ENCODE assay signal across 20 cellular contexts in genomic region chr3:34864011-34864410, GRCh38.
DNase-seq lines count a peak whose midpoint lies in the region; ATAC-seq and TF ChIP-seq lines count a peak whose summit lies in the region.
"Had no signal": no experiment of that assay in that cellular context is flagged by ENCODE, and none has a peak within 500 bp of the region (broad histone marks: within the 10 kb centered on the region; RNA-seq: fewer than 3 reads in every experiment).

No MANE protein-coding gene starts in this region.

- H3K9me3 ChIP-seq in BLaER1 treated with 17β-estradiol and CSF1 and Interleukin-3, amounts not matched to agents 10 nM and 100 nM (replicated peaks in 1 of 11) = no peaks in the 10 kb centered on the region
- no peaks in the 10 kb centered on the region for H3K9me3 ChIP-seq in OCI-LY3 (ENCODE audit: insufficient read depth, low read length)
- H3K9me3 ChIP-seq: SK-N-SH had no signal

- peak overlapping the region in 1 of 11 experiments; percentile 4; a peak in 1 of 22 replicates for H3K27ac ChIP-seq in BLaER1 treated with 17β-estradiol and CSF1 and Interleukin-3, amounts not matched to agents 10 nM and 100 nM
- H3K27ac ChIP-seq in OCI-LY3 (ENCODE audit: low read length) = no peak overlapping the region
- H3K27ac ChIP-seq: PC-9 had no signal

- H3K9ac ChIP-seq in BLaER1 treated with 17β-estradiol and CSF1 and Interleukin-3, amounts not matched to agents 10 nM and 100 nM = no peak overlapping the region
- H3K9ac ChIP-seq in OCI-LY3 (ENCODE audit: low read length) = no peak overlapping the region
- H3K9ac ChIP-seq: SK-N-SH had no signal

- H3K27me3 ChIP-seq in BLaER1 treated with 17β-estradiol and CSF1 and Interleukin-3, amounts not matched to agents 10 nM and 100 nM = no peaks in the 10 kb centered on the region
- H3K27me3 ChIP-seq in OCI-LY3 (ENCODE audit: low read depth, low read length) = no peaks in the 10 kb centered on the region

- no peaks in the 10 kb centered on the region for H4K20me1 ChIP-seq in BLaER1 treated with 17β-estradiol and CSF1 and Interleukin-3, amounts not matched to agents 10 nM and 100 nM
- H4K20me1 ChIP-seq in OCI-LY3 (ENCODE audit: insufficient read depth, low read length) = no peaks in the 10 kb centered on the region

- H3K27me3 Mint-ChIP-seq in natural killer cell treated with Interleukin-12 subunit alpha and Interleukin-12 subunit beta and Interleukin-15 and Interleukin-18, amount 100 ng/mL, for 72 hours = no peaks in the 10 kb centered on the region
- H3K27me3 Mint-ChIP-seq: CD4-positive, alpha-beta T cell had no signal

- peaks cover 4% of the 10 kb centered on the region for H3K9me3 Mint-ChIP-seq in natural killer cell treated with Interleukin-12 subunit alpha and Interleukin-12 subunit beta and Interleukin-15 and Interleukin-18, amount 100 ng/mL, for 72 hours
- H3K9me3 Mint-ChIP-seq: CD4-positive, alpha-beta T cell; H9 had no signal

- TF ChIP-seq CTCF in OCI-LY3 (IDR thresholded peaks at IDR 0.05; ENCODE audit: low read depth, low read length) (no peak), omental fat pad (IDR thresholded peaks at IDR 0.05) (no peak)

- no peak for ATAC-seq in omental fat pad (ENCODE audit: low FRiP score)
- no peak for ATAC-seq in natural killer cell treated with Interleukin-12 subunit alpha and Interleukin-12 subunit beta and Interleukin-15 and Interleukin-18, amount 100 ng/mL, for 72 hours
- ATAC-seq: Right ventricle myocardium inferior had no signal

- H3K36me3 Mint-ChIP-seq in natural killer cell treated with Interleukin-12 subunit alpha and Interleukin-12 subunit beta and Interleukin-15 and Interleukin-18, amount 100 ng/mL, for 72 hours = no peaks in the 10 kb centered on the region

- H3K79me2 ChIP-seq in OCI-LY3 (ENCODE audit: low read length) = no peaks in the 10 kb centered on the region

- H3K27ac Mint-ChIP-seq in natural killer cell treated with Interleukin-12 subunit alpha and Interleukin-12 subunit beta and Interleukin-15 and Interleukin-18, amount 100 ng/mL, for 72 hours = no peak overlapping the region
- H3K27ac Mint-ChIP-seq: CD4-positive, alpha-beta T cell had no signal

- H2AFZ ChIP-seq in OCI-LY3 (ENCODE audit: low read depth, low read length) = no peak overlapping the region
- H2AFZ ChIP-seq: PC-9 had no signal

- H3K4me1 Mint-ChIP-seq in natural killer cell treated with Interleukin-12 subunit alpha and Interleukin-12 subunit beta and Interleukin-15 and Interleukin-18, amount 100 ng/mL, for 72 hours (ENCODE audit: low read depth in 2 of 2) = no peaks in the 10 kb centered on the region

- no peak overlapping the region for H3K4me3 Mint-ChIP-seq in natural killer cell treated with Interleukin-12 subunit alpha and Interleukin-12 subunit beta and Interleukin-15 and Interleukin-18, amount 100 ng/mL, for 72 hours
- H3K4me3 Mint-ChIP-seq: CD4-positive, alpha-beta T cell; H9 had no signal

- H3K4me2 ChIP-seq in BLaER1 treated with 17β-estradiol and CSF1 and Interleukin-3, amounts not matched to agents 10 nM and 100 nM = peak overlapping the region; percentile 21 to 66 (median 51); a peak in 20 of 22 replicates
- H3K4me2 ChIP-seq in OCI-LY3 (ENCODE audit: low read length) = peak overlapping the region; percentile 16
- H3K4me2 ChIP-seq: PC-9, SK-N-SH had no signal

- peaks cover 10 to 29% (median 19%) of the 10 kb centered on the region in 10 experiments for H3K4me1 ChIP-seq in BLaER1 treated with 17β-estradiol and CSF1 and Interleukin-3, amounts not matched to agents 10 nM and 100 nM
- peaks cover 18% of the 10 kb centered on the region for H3K4me1 ChIP-seq in OCI-LY3 (ENCODE audit: low read length)

- no peaks in the 10 kb centered on the region for H3K36me3 ChIP-seq in BLaER1 treated with 17β-estradiol and CSF1 and Interleukin-3, amounts not matched to agents 10 nM and 100 nM
- no peaks in the 10 kb centered on the region for H3K36me3 ChIP-seq in OCI-LY3 (replicated peaks; ENCODE audit: low read depth, low read length)

- H3K4me3 ChIP-seq in BLaER1 treated with 17β-estradiol and CSF1 and Interleukin-3, amounts not matched to agents 10 nM and 100 nM = no peak overlapping the region
- H3K4me3 ChIP-seq in OCI-LY3 (ENCODE audit: low read length) = no peak overlapping the region
- H3K4me3 ChIP-seq: PC-9 had no signal

- DNase-seq in astrocyte of the hippocampus (ENCODE audit: low read depth, low spot score) (peak; percentile 58), iris pigment epithelial cell (ENCODE audit: low read depth) (peak; percentile 5), omental fat pad (ENCODE audit: low spot score) (no peak)
- no peak for DNase-seq in stimulated activated CD4-positive, alpha-beta T cell treated with anti-CD3 and anti-CD28 coated beads, Interleukin-2, amount 100 ng/mL, for 24 hours
- no peak for DNase-seq in natural killer cell treated with Interleukin-12 subunit alpha and Interleukin-12 subunit beta and Interleukin-15 and Interleukin-18, amount 100 ng/mL, for 72 hours (ENCODE audit: low spot score)
- no peak for DNase-seq in activated naive CD4-positive, alpha-beta T cell treated with Interleukin-2 at 50 U/mL for 16 hours
- DNase-seq: AML-193; Calu3; CD4-positive, alpha-beta T cell; DMS79; GDM1; H9; NCI-H1048; NCI-H2227 treated with DMSO at 0.1 percent for 48 hours; NCI-H524 treated with DMSO at 0.1 percent for 48 hours; PC-9 had no signal

Comparison
In these comparisons a context has a peak if more than half of its experiments do, and no peak if none do; other contexts are left out.
1. DNase-seq: peak in astrocyte of the hippocampus (single experiment) and iris pigment epithelial cell (single experiment); none in omental fat pad (single experiment), stimulated activated CD4-positive, alpha-beta T cell treated with anti-CD3 and anti-CD28 coated beads, Interleukin-2, amount 100 ng/mL, for 24 hours (0 of 2), natural killer cell treated with Interleukin-12 subunit alpha and Interleukin-12 subunit beta and Interleukin-15 and Interleukin-18, amount 100 ng/mL, for 72 hours (single experiment) and activated naive CD4-positive, alpha-beta T cell treated with Interleukin-2 at 50 U/mL for 16 hours (single experiment).